In genomic region chr15:88894348-88894818, GRCh38 we compare ENCODE assay signal across 1 cellular context.
TF ChIP-seq lines count a peak whose summit lies in the region.

No MANE protein-coding gene starts in this region.

TF ChIP-seq in HCT116, 20 proteins besides CTCF, POLR2A, EP300 and RAD21 (continued from another document):
- no peak for TF ChIP-seq REST (IDR thresholded peaks at IDR 0.05; ENCODE audit: low read depth)
- TF ChIP-seq, protein P1, sequence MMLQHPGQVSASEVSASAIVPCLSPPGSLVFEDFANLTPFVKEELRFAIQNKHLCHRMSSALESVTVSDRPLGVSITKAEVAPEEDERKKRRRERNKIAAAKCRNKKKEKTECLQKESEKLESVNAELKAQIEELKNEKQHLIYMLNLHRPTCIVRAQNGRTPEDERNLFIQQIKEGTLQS (IDR thresholded peaks at IDR 0.05), result no peak
